ENCODE assay signal across 22 cellular contexts in the genomic region with DNA sequence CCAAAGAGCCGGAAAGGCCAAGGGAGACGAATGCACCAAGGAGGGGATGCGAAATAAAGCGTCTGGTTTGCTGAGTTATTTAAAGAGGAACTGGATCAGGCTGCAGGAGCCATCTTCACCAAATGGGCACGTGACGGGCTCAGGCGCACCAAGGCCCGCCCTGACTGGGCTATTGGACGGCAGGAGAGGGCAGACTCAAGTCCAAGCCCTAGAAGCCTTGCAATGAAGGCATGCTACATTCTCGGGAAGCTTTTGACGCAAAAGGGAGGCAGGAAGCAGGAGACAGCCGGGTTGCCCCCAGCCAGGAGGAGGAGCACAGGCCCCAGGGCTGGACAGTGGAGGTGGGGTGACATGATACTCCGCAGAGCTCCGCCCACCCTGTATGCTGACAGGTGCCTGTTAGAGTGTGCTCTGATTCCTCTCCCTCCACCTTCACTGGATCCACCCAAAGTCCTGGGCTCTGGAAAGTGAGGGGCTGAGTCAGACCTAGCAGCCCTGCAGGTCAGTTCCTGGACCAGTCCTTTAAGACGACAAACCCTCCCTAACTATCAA.
"Had no signal": no experiment of that assay in that cellular context is flagged by ENCODE, and none has a peak within 500 bp of the region (broad histone marks: within the 10 kb centered on the region; RNA-seq: fewer than 3 reads in every experiment).

No MANE protein-coding gene starts in this region.

- H3K36me3 ChIP-seq: neutrophil, uterus had no signal

- H3K4me1 ChIP-seq: colonic mucosa, foreskin keratinocyte, spleen, suprapubic skin, thyroid gland, upper lobe of left lung, uterus had no signal

- H3K27ac ChIP-seq: colonic mucosa, foreskin keratinocyte, neutrophil, spleen, suprapubic skin, thyroid gland, upper lobe of left lung, uterus had no signal

- H3K27me3 Mint-ChIP-seq: naive B cell had no signal

- H3K4me1 Mint-ChIP-seq: naive B cell, nephron had no signal

- H3K27ac Mint-ChIP-seq: nephron had no signal

- H3K9me3 ChIP-seq: colonic mucosa, neutrophil, spleen, suprapubic skin, thyroid gland, upper lobe of left lung, uterus had no signal

- DNase-seq: colonic mucosa; dermis blood vessel endothelial cell; erythroblast; foreskin keratinocyte; left colon; left ventricle myocardium superior; mesendoderm; naive B cell; posterior cingulate gyrus; spleen; stimulated activated CD4-positive, alpha-beta T cell treated with anti-CD3 and anti-CD28 coated beads, Interleukin-15, amount 100 ng/mL, for 24 hours; stimulated activated CD4-positive, alpha-beta T cell treated with anti-CD3 and anti-CD28 coated beads, Interleukin-2, amount 100 ng/mL, for 24 hours; stimulated activated CD4-positive, alpha-beta T cell treated with anti-CD3 and anti-CD28 coated beads, Interleukin-4, amount 100 ng/mL, for 4 hours; stimulated activated naive CD8-positive, alpha-beta T cell treated with anti-CD3 and anti-CD28 coated beads, Interleukin-15, Interleukin-2, amounts not matched to agents 100 U/mL and 50 U/mL, for 24 hours; thyroid gland; upper lobe of left lung; uterus had no signal

- H3K9me3 Mint-ChIP-seq: naive B cell, nephron had no signal

- ATAC-seq: foreskin keratinocyte; left colon; left ventricle myocardium superior; sciatic nerve; stimulated activated naive CD8-positive, alpha-beta T cell treated with anti-CD3 and anti-CD28 coated beads, Interleukin-15, Interleukin-2, amounts not matched to agents 100 U/mL and 50 U/mL, for 24 hours had no signal

- H3K27me3 ChIP-seq: colonic mucosa, foreskin keratinocyte, neutrophil, spleen, suprapubic skin, thyroid gland, upper lobe of left lung, uterus had no signal

- H3K4me3 ChIP-seq: colonic mucosa, lung, spleen, suprapubic skin, thyroid gland, upper lobe of left lung, uterus had no signal

- H3K4me3 Mint-ChIP-seq: naive B cell, nephron had no signal
